ENCODE assay signal across 23 cellular contexts in the genomic region with DNA sequence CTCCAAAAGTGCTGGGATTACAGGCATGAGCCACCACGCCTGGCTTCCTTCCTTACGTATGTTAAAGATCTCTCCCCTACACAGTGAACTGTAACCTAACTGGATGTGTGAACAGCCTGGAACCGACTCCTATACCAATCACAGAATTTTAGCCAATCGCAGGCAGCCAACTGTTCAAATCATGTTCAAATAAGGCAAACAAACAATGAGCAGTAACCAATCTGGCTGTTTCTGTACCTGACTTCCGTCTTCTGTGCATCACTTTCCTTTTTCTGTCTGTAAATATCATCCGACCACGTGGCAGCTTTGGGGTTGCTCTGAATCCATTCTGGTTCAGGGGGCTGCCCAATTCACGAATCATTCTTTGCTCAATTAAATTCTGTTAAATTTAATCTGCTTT. TPM values are rescaled to one million over a fixed set of nuclear protein-coding genes. Genes with fewer than 3 reads are reported as not detected.
DNase-seq lines count a peak whose midpoint lies in the region; ATAC-seq, FAIRE-seq and TF ChIP-seq lines count a peak whose summit lies in the region.
"Had no signal": no experiment of that assay in that cellular context is flagged by ENCODE, and none has a peak within 500 bp of the region (broad histone marks: within the 10 kb centered on the region; RNA-seq: fewer than 3 reads in every experiment).

No MANE protein-coding gene starts in this region.

- DNase-seq in NCI-H2029 (lab: John Stamatoyannopoulos, UW) (peak; percentile 51), NCI-H2029 treated with DMSO at 0.1 percent for 48 hours (lab: John Stamatoyannopoulos, UW) (no peak), HT1080 (ENCODE audit: low read depth) (peak; percentile 18), GM12878 (ENCODE audit: low read depth, low spot score) (no peak), neural progenitor cell (ENCODE audit: low spot score) (no peak), medulla oblongata (ENCODE audit: extremely low spot score) (no peak), H54 (ENCODE audit: insufficient read length, low spot score) (no peak)
- DNase-seq: 8988T; CD4-positive, alpha-beta memory T cell; DMS153; DND-41; EL; IMR-90 had no signal

- H3K27ac Mint-ChIP-seq in neural progenitor cell, result no peak overlapping the region
- H3K27ac Mint-ChIP-seq: CD14-positive monocyte; CD4-positive, alpha-beta memory T cell had no signal

- no peak overlapping the region for H3K4me3 ChIP-seq in GM12878
- no peak overlapping the region for H3K4me3 ChIP-seq in neural progenitor cell
- H3K4me3 ChIP-seq: BLaER1, HAP-1, K562 had no signal

- RAD21 ChIA-PET in GM12878 (lab: Charles Lee; ENCODE audit: unreplicated experiment), result no interaction called here

- H3K36me3 ChIP-seq in GM12878 (ENCODE audit: control insufficient read depth in 2 of 2, insufficient read depth in 2 of 2, low read length in 1 of 2) (no peaks in the 10 kb centered on the region), neural progenitor cell (no peaks in the 10 kb centered on the region)
- H3K36me3 ChIP-seq: BLaER1, HAP-1 had no signal

- no peak overlapping the region for H3K4me3 Mint-ChIP-seq in neural progenitor cell
- H3K4me3 Mint-ChIP-seq: CD14-positive monocyte; CD4-positive, alpha-beta memory T cell had no signal

- H3K9me3 Mint-ChIP-seq in neural progenitor cell, result no peaks in the 10 kb centered on the region
- H3K9me3 Mint-ChIP-seq: CD14-positive monocyte; CD4-positive, alpha-beta memory T cell had no signal

- H3K79me2 ChIP-seq in GM12878 (ENCODE audit: control insufficient read depth, insufficient read depth, low read length) (no peaks in the 10 kb centered on the region), neural progenitor cell (ENCODE audit: low read depth) (no peaks in the 10 kb centered on the region)

- no peak for TF ChIP-seq EP300 in GM12878 (IDR thresholded peaks at IDR 0.05; ENCODE audit: borderline replicate concordance in 1 of 2, control insufficient read depth in 1 of 2, low read depth in 2 of 2, low read length in 2 of 2)

- H3K9me3 ChIP-seq in GM12878 (replicated peaks; ENCODE audit: control insufficient read depth, insufficient read depth, low read length), result peaks cover 2% of the 10 kb centered on the region; the same call in 1 of the 3 replicates
- H3K9me3 ChIP-seq in neural progenitor cell (ENCODE audit: low read depth), result no peaks in the 10 kb centered on the region

- no peaks in the 10 kb centered on the region for H4K20me1 ChIP-seq in GM12878 (ENCODE audit: control insufficient read depth, insufficient read depth)
- H4K20me1 ChIP-seq in neural progenitor cell (ENCODE audit: low read depth), result no peaks in the 10 kb centered on the region
- H4K20me1 ChIP-seq: BLaER1 had no signal

- no peak for TF ChIP-seq POLR2A in GM12878 (IDR thresholded peaks at IDR 0.05; ENCODE audit: low read depth, low read length)
- TF ChIP-seq POLR2A in H54 (IDR thresholded peaks at IDR 0.05; ENCODE audit: low read depth, low read length), result no peak

- POLR2A ChIA-PET in GM12878 (lab: Charles Lee), result interaction anchor here (0.6 kb wide), 1 partner anchor 21 kb away, joined by 3 read pairs; no protein-coding TSS in a partner anchor

- peaks cover 7% of the 10 kb centered on the region for H3K27me3 Mint-ChIP-seq in neural progenitor cell (ENCODE audit: insufficient read depth, low read depth)

- TF ChIP-seq RAD21 in GM12878 (IDR thresholded peaks at IDR 0.05; ENCODE audit: insufficient read depth, low read depth, low read length), result no peak

- no peak overlapping the region for H3K9ac ChIP-seq in GM12878 (ENCODE audit: control insufficient read depth, insufficient read depth, low read length)
- H3K9ac ChIP-seq in neural progenitor cell, result no peak overlapping the region
- H3K9ac ChIP-seq: BLaER1 had no signal

- CTCF ChIA-PET in GM12878 (lab: Yijun Ruan, JAX), result no interaction called here

- no peaks in the 10 kb centered on the region for H3K27me3 ChIP-seq in GM12878 (replicated peaks in 1 of 2; ENCODE audit: control insufficient read depth in 2 of 2, insufficient read depth in 2 of 2, low read length in 1 of 2)
- no peaks in the 10 kb centered on the region for H3K27me3 ChIP-seq in neural progenitor cell
- H3K27me3 ChIP-seq: BLaER1 had no signal

- no peaks in the 10 kb centered on the region for H3K4me1 Mint-ChIP-seq in neural progenitor cell
- H3K4me1 Mint-ChIP-seq: CD14-positive monocyte; CD4-positive, alpha-beta memory T cell had no signal

- FAIRE-seq in GM12878 (lab: Jason Lieb, UNC) (no peak), H54 (lab: Jason Lieb, UNC) (no peak)
- FAIRE-seq: GM12892, GM18507, H1, K562 had no signal

- BruUV-seq in GM12878 (replicated peaks; lab: Mats Ljungman, UMichigan), result no TSS peak

- H2AFZ ChIP-seq in GM12878 (ENCODE audit: control insufficient read depth, low read depth, low read length), result no peak overlapping the region
- peak overlapping the region; percentile 26 for H2AFZ ChIP-seq in neural progenitor cell (replicated peaks)

- in situ Hi-C loops in GM12878 (cut with MboI), result no loop called here

- H3F3A ChIP-seq in neural progenitor cell (ENCODE audit: low read depth), result no peaks in the 10 kb centered on the region

- SMC1A ChIA-PET in GM12878 (lab: Charles Lee; ENCODE audit: uncharacterized antibody, unreplicated experiment), result interaction anchor here (1.3 kb wide), 1 partner anchor 278 kb away, joined by 3 read pairs; no protein-coding TSS in a partner anchor

- H3K4me1 ChIP-seq in GM12878 (ENCODE audit: control insufficient read depth, insufficient read depth, low read length) (peaks cover 5% of the 10 kb centered on the region; the same call in 1 of the 2 replicates), neural progenitor cell (peaks cover 3% of the 10 kb centered on the region)
- H3K4me1 ChIP-seq: HAP-1 had no signal

- intact Hi-C loops in GM12878 (cut with micrococcal nuclease; ENCODE audit: unreplicated experiment), result no loop called here

- peak; percentile 54 for ATAC-seq in GM12878
- ATAC-seq: K562 had no signal

- no peak for TF ChIP-seq CTCF in GM12878 (IDR thresholded peaks at IDR 0.05 in 2 of 3, conservative IDR thresholded peaks at IDR 0.05 in 1 of 3; ENCODE audit: control insufficient read depth in 2 of 3, extremely low read depth in 1 of 3, insufficient read depth in 1 of 3, low read depth in 3 of 3, low read length in 3 of 3)
- no peak for TF ChIP-seq CTCF in neural progenitor cell (IDR thresholded peaks at IDR 0.05)

- H3K27ac ChIP-seq in GM12878 (ENCODE audit: control insufficient read depth, insufficient read depth) (no peak overlapping the region), neural progenitor cell (no peak overlapping the region)
- H3K27ac ChIP-seq: BLaER1 had no signal

- H3K4me2 ChIP-seq in GM12878 (ENCODE audit: control insufficient read depth, insufficient read depth) (no peak overlapping the region), neural progenitor cell (no peak overlapping the region)
- H3K4me2 ChIP-seq: BLaER1 had no signal

- no peaks in the 10 kb centered on the region for H3K36me3 Mint-ChIP-seq in neural progenitor cell
- H3K36me3 Mint-ChIP-seq: CD14-positive monocyte; CD4-positive, alpha-beta memory T cell had no signal

- WGBS in GM12878 (ENCODE audit: insufficient coverage, insufficient replicate concordance, low lambda C conversion rate, missing lambda C conversion rate), result 44% methylated on average over 8 of the region's 8 CpGs

TF ChIP-seq in GM12878, 131 proteins besides CTCF, POLR2A, EP300 and RAD21 (continues in another document):
- TF ChIP-seq ZNF207 (IDR thresholded peaks at IDR 0.05; ENCODE audit: borderline replicate concordance) (no peak), CBX3 (IDR thresholded peaks at IDR 0.05; ENCODE audit: borderline replicate concordance, low read depth) (no peak), ZNF384 (IDR thresholded peaks at IDR 0.05; ENCODE audit: borderline replicate concordance, low read depth, low read length) (no peak), BHLHE40 (IDR thresholded peaks at IDR 0.05; ENCODE audit: borderline replicate concordance in 1 of 2, low read depth in 2 of 2, low read length in 1 of 2) (no peak), TCF3 (IDR thresholded peaks at IDR 0.05; ENCODE audit: borderline replicate concordance, insufficient read depth, low read depth, low read length) (no peak), CHD4 (IDR thresholded peaks at IDR 0.05) (no peak)
- TF ChIP-seq, protein P1, sequence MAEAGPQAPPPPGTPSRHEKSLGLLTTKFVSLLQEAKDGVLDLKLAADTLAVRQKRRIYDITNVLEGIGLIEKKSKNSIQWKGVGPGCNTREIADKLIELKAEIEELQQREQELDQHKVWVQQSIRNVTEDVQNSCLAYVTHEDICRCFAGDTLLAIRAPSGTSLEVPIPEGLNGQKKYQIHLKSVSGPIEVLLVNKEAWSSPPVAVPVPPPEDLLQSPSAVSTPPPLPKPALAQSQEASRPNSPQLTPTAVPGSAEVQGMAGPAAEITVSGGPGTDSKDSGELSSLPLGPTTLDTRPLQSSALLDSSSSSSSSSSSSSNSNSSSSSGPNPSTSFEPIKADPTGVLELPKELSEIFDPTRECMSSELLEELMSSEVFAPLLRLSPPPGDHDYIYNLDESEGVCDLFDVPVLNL (IDR thresholded peaks at IDR 0.05; ENCODE audit: low read depth, low read length), result no peak

RNA-seq across cellular contexts. Expression of a gene that starts 27.5 kb away (rescaled TPM):
- total RNA-seq in HT1080 (2014; rRNA removed; shearing (Covaris generic)), result 0.11 TPM in 1 of 2 replicates, not detected in the other
- 0.14 TPM in 1 of 2 replicates, not detected in the other for polyA plus RNA-seq in HT1080 (2015; cell fraction: cytosol; rRNA removed)
- polyA plus RNA-seq in HT1080 (2015; cell fraction: nucleus; rRNA removed), result not detected in 2 replicates
- total RNA-seq in GM12878 (2013; cell fraction: nucleolus; rRNA removed), result 4.6 and 6.3 TPM in 2 replicates
- total RNA-seq in GM12878 (2014; rRNA removed), result 0.22 and 1.1 TPM in 2 replicates
- total RNA-seq in GM12878 (2014; rRNA removed; fragmentation: Illumina TruSeq; extraction: Trizol), result 0.18 and 0.40 TPM in 2 replicates
- 0.80 and 2.2 TPM in 2 replicates for total RNA-seq in GM12878 (2021)
- polyA plus RNA-seq in GM12878 (2011; ENCODE audit: low read depth), result 0.26 TPM
- polyA plus RNA-seq in GM12878 (2011; rRNA removed), result 0.66 and 0.68 TPM in 2 replicates
- polyA plus RNA-seq in GM12878 (2011; cell fraction: cytosol; rRNA removed), result 0.85 and 0.92 TPM in 2 replicates
- 1.8 and 2.1 TPM in 2 replicates for polyA plus RNA-seq in GM12878 (2011; cell fraction: nucleus; rRNA removed)
- polyA plus RNA-seq in GM12878 (2012), result 0.48 and 1.1 TPM in 2 replicates
- 0.19 and 0.93 TPM in 2 replicates for polyA plus RNA-seq in GM12878 (2014; fragmentation: Illumina TruSeq; extraction: Trizol)
- under 1 TPM; 0.47 to 0.64 TPM for polyA plus RNA-seq in GM12878 (2014; fragmentation: Nextera tagmentation; extraction: Ambion mirVana)
- 1.1 and 1.8 TPM in 2 replicates for polyA plus RNA-seq in GM12878 (2014; rRNA removed)
- under 1 TPM in 1 of 2 experiments, not detected in 1; 0.79 TPM for polyA plus RNA-seq in GM12878 (2016; fragmentation: Nextera tagmentation; extraction: Ambion mirVana)
- polyA minus RNA-seq in GM12878 (2011; rRNA and poly(A)+ RNA removed), result 0.44 and 0.82 TPM in 2 replicates
- not detected in 2 replicates for polyA minus RNA-seq in GM12878 (2011; cell fraction: cytosol; rRNA and poly(A)+ RNA removed)
- polyA minus RNA-seq in GM12878 (2011; cell fraction: nucleus; rRNA and poly(A)+ RNA removed), result 0.48 TPM in 1 of 2 replicates, not detected in the other
- total RNA-seq in neural progenitor cell (ENCODE audit: low replicate concordance), result 0.07 and 0.50 TPM in 2 replicates
- total RNA-seq: A673; CD4-positive, alpha-beta memory T cell; G401; H1; HT-29; IMR-90; K562 had no signal
- polyA plus RNA-seq: CD14-positive monocyte; CD4-positive, alpha-beta memory T cell had no signal

Comparison
In these comparisons a context has a peak if more than half of its experiments do, and no peak if none do; other contexts are left out.
1. DNase-seq: peak in NCI-H2029 (single experiment) and HT1080 (single experiment); none in NCI-H2029 treated with DMSO at 0.1 percent for 48 hours (single experiment), GM12878 (single experiment), neural progenitor cell (single experiment), medulla oblongata (single experiment) and H54 (single experiment).